ENCODE assay signal across 9 cellular contexts in the genomic region with DNA sequence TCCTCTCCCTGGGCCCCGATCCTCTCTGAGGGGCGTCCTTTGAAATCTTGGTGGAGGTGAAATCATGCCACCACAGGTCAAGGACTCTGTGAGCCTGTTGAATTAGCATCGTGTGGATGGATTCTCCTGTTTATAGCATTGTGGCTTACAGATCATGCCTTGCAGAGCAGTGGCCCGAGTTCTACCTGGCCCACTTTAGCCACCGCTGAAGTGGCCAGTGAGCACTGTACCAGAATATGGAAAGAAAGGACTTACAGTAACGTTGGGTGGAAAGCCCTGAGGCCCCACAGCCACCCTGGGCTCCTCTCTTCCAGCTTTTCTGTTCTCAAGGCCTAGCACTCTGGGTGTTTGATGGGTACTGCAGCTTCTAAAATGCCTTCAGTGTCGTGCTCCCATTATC. TPM values are rescaled to one million over a fixed set of nuclear protein-coding genes. Genes with fewer than 3 reads are reported as not detected.
"Had no signal": no experiment of that assay in that cellular context is flagged by ENCODE, and none has a peak within 500 bp of the region (broad histone marks: within the 10 kb centered on the region; RNA-seq: fewer than 3 reads in every experiment).

No MANE protein-coding gene starts in this region.

- ATAC-seq: GM23338, HCT116 had no signal

- H3K9me3 ChIP-seq: HAP-1 had no signal

- H3K36me3 ChIP-seq: HAP-1 had no signal

- H3K27ac ChIP-seq: GM23248 had no signal

- H3K4me3 ChIP-seq: GM23248, GM23338, HAP-1 had no signal

- DNase-seq: GM23248, GOT3, H7, H9, HCEC 1CT, HFFc6 had no signal

- H3K4me1 ChIP-seq: HAP-1 had no signal

RNA-seq across cellular contexts. Expression of a gene that starts 35.3 kb away (rescaled TPM):
- total RNA-seq: GM23248, HFFc6 had no signal
- polyA plus RNA-seq: GM23248 had no signal
